Comparison of ENCODE assay signal across 8 cellular contexts in the genomic region with DNA sequence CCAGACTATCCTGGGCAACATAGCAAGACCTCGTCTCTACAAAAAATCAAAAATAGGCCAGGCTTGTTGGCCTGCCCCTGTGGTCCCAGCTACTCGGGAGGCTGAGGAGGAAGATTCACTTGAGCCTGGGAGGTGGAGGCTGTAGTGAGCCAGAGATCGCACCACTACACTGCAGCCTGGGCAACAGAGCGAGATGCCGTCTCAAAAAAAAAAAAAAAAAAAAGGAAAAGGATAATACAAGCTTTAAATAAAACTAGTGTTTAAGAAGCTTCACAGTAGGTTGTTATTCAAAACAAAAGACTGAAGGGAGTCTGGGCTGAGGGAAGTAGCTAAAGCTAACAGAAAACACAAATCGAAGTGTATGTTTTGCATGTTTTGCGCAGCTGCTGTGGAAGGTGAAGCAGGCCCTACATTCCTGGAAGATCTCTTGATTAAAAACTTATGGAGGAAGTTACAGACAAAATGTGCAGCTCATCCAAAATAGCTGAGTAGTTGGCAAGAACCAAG. TPM values are rescaled to one million over a fixed set of nuclear protein-coding genes. Genes with fewer than 3 reads are reported as not detected.
A peak's percentile ranks its signal among the peaks of the same experiment; 100 is the strongest.
DNase-seq lines count a peak whose midpoint lies in the region; ATAC-seq and TF ChIP-seq lines count a peak whose summit lies in the region.

No MANE protein-coding gene starts in this region.

- 47 to 52% (median 50%) methylated on average over 7 of the region's 7 CpGs for WGBS in heart left ventricle, 4 donors

- no peak for TF ChIP-seq CTCF in heart left ventricle (IDR thresholded peaks at IDR 0.05)
- TF ChIP-seq CTCF in LNCaP clone FGC (IDR thresholded peaks at IDR 0.05; ENCODE audit: control insufficient read depth, extremely low read depth, insufficient read depth), result no peak
- TF ChIP-seq CTCF in GM20000 (IDR thresholded peaks at IDR 0.05; ENCODE audit: extremely low read depth, missing control alignments), result no peak

- ATAC-seq in heart left ventricle, result peak in 1 of 4 donors; percentile 2
- ATAC-seq in Right ventricle myocardium superior (ENCODE audit: poor library complexity), result no peak
- no peak for ATAC-seq in HG02588 (IDR thresholded peaks at IDR 0.05; ENCODE audit: unreplicated experiment)

- no peak for TF ChIP-seq POLR2A in heart left ventricle (IDR thresholded peaks at IDR 0.05)

- H3K9me3 ChIP-seq in heart left ventricle, result no peaks in the 10 kb centered on the region
- no peaks in the 10 kb centered on the region for H3K9me3 ChIP-seq in mucosa of rectum (ENCODE audit: control insufficient read depth in 2 of 2, low read length in 2 of 2)

- DNase-seq in heart left ventricle, result no peak
- DNase-seq in Right ventricle myocardium superior, result no peak
- DNase-seq in LNCaP clone FGC (ENCODE audit: low read depth), result no peak
- peak; percentile 34 for DNase-seq in cerebellar cortex (ENCODE audit: low spot score)
- DNase-seq in GM20000 (ENCODE audit: low spot score), result no peak
- DNase-seq in activated CD8-positive, alpha-beta memory T cell treated with anti-CD3 and anti-CD28 coated beads for 24 hours, result no peak

- H3K4me3 ChIP-seq in heart left ventricle (peak overlapping the region in 11 of 12 donors; percentile 50 to 94 (median 85)), LNCaP clone FGC (ENCODE audit: low read depth, low read length) (peak overlapping the region; percentile 77), mucosa of rectum (ENCODE audit: low read length in 2 of 2) (peak overlapping the region; percentile 75 to 96)

- H3K4me1 ChIP-seq in heart left ventricle, result peaks cover 0 to 20% (median 0%) of the 10 kb centered on the region in 12 donors
- peaks cover 4 to 6% of the 10 kb centered on the region in 2 donors for H3K4me1 ChIP-seq in mucosa of rectum (ENCODE audit: control insufficient read depth in 2 of 2, insufficient read depth in 2 of 2, low read length in 2 of 2)

- H3K27ac ChIP-seq in heart left ventricle (peak overlapping the region in 11 of 12 donors; percentile 92 to 100 (median 95)), mucosa of rectum (ENCODE audit: low read depth in 2 of 2, low read length in 2 of 2) (peak overlapping the region; percentile 91 to 97)

- no peaks in the 10 kb centered on the region for H3K27me3 ChIP-seq in heart left ventricle
- no peaks in the 10 kb centered on the region for H3K27me3 ChIP-seq in mucosa of rectum (ENCODE audit: control insufficient read depth in 2 of 2, insufficient read depth in 2 of 2, low read length in 2 of 2)

- intact Hi-C loops in heart left ventricle (cut with DNase I) (loop anchor here in 7 of 10 donors (2.0 to 10.0 kb wide), 10 partner anchors 49 to 178 kb away; a partner anchor contains a TSS), Right ventricle myocardium superior (cut with DNase I) (no loop called here)

- H3K36me3 ChIP-seq in heart left ventricle (no peaks in the 10 kb centered on the region), mucosa of rectum (ENCODE audit: control insufficient read depth in 2 of 2, insufficient read depth in 2 of 2, low read length in 2 of 2) (no peaks in the 10 kb centered on the region)

- peak overlapping the region; percentile 87 to 96 for H3K9ac ChIP-seq in mucosa of rectum (ENCODE audit: low read depth in 1 of 2, low read length in 2 of 2)

RNA-seq across cellular contexts. Expression of a gene that starts 0.6 kb away (rescaled TPM):
- total RNA-seq in heart left ventricle (1 to 10 TPM; 1.4 to 2.7 (median 1.8) TPM), Right ventricle myocardium superior (3.0 TPM)
- polyA plus RNA-seq in heart left ventricle, result 1 to 10 TPM in 1 of 2 donors, under 1 TPM in 1; 0.91 to 2.7 TPM
